9 cellular contexts compared by ENCODE assay signal in the genomic region with DNA sequence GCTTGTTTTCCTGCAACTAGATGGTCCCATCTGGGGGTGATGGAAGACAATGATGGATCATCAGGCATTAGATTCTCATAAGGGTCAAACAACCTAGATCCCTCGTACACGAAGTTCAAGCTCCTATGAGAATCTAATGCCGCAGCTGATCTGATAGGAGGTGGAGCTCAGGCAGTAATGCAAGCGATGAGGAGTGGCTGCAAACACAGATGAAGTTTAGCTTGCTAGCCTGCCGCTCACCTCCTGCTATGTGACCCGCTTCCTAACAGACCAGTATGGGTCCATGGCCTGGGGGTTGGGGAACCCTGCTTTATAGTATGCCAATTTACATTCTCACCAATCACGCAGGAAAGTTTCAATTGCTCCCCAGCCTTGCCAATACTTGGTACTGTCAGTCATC. TPM values are rescaled to one million over a fixed set of nuclear protein-coding genes. Genes with fewer than 3 reads are reported as not detected.
"Had no signal": no experiment of that assay in that cellular context is flagged by ENCODE, and none has a peak within 500 bp of the region (broad histone marks: within the 10 kb centered on the region; RNA-seq: fewer than 3 reads in every experiment).

No MANE protein-coding gene starts in this region.

- H3K4me1 Mint-ChIP-seq: IgD-negative memory B cell had no signal

- H3K27ac Mint-ChIP-seq: IgD-negative memory B cell had no signal

- H3K4me3 Mint-ChIP-seq: IgD-negative memory B cell had no signal

- H3K4me2 ChIP-seq: KMS-11 had no signal

- H3K4me3 ChIP-seq: K562 had no signal

- ATAC-seq: HepG2, K562 had no signal

- H3K36me3 Mint-ChIP-seq: IgD-negative memory B cell had no signal

- H3K9ac ChIP-seq: KMS-11 had no signal

- H3K27ac ChIP-seq: HL-60, KMS-11 had no signal

- DNase-seq: IMR-90, KBM-7, KG1 had no signal

RNA-seq across cellular contexts. Expression of a gene that starts 37.5 kb away (rescaled TPM):
- total RNA-seq: HepG2, HT1080 had no signal
- polyA plus RNA-seq: HepG2 had no signal
